ENCODE assay signal across 23 cellular contexts in the genomic region with DNA sequence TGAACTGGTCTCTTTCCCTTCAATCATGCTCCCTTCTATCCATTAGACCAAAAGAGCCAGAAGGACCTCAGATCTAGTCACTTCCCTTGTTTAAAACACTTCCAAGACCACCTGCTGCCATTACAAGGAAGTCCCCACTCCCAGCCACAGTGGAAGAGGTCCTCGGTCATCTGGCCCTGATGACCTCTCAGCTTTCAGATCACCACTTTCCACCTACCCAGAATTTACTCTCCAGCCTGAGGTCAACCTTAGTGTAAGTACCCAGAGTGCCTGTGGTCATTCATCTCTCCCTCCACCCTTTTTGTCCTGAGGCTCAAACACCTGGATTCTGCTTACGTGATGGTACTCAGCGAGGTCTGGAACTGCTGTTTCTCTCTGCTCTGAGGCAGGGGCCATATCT.
"Had no signal": no experiment of that assay in that cellular context is flagged by ENCODE, and none has a peak within 500 bp of the region (broad histone marks: within the 10 kb centered on the region; RNA-seq: fewer than 3 reads in every experiment).

No MANE protein-coding gene starts in this region.

- H3K4me2 ChIP-seq: SK-N-SH had no signal

- DNase-seq: IMR-90, Karpas-422, KG1, MG63, NCI-H1092, NCI-H1105 treated with DMSO at 0.1 percent for 48 hours, NCI-H1436, NCI-H187, NCI-H2029, NCI-H2081 treated with DMSO at 0.1 percent for 48 hours, NCI-H2171, NCI-H226, NCI-H446, NCI-H510A, NCI-H524 treated with DMSO at 0.1 percent for 48 hours, NCI-H69, NCI-H774, SHP77, SK-N-SH, SW 1271 had no signal

- H3K4me3 ChIP-seq: MG63 had no signal

- H3K9ac ChIP-seq: SK-N-SH had no signal

- H3K9me3 ChIP-seq: MG63, SK-N-SH had no signal

- H3K36me3 ChIP-seq: MG63 had no signal

- H3K27ac ChIP-seq: RWPE1 had no signal

- ATAC-seq: HepG2, Panc1 had no signal
